ENCODE assay signal across 13 cellular contexts in genomic region chr6:49978332-49979226, GRCh38. TPM values are rescaled to one million over a fixed set of nuclear protein-coding genes. Genes with fewer than 3 reads are reported as not detected.
A peak's percentile ranks its signal among the peaks of the same experiment; 100 is the strongest.
DNase-seq lines count a peak whose midpoint lies in the region; ATAC-seq and TF ChIP-seq lines count a peak whose summit lies in the region.
"Had no signal": no experiment of that assay in that cellular context is flagged by ENCODE, and none has a peak within 500 bp of the region (broad histone marks: within the 10 kb centered on the region; RNA-seq: fewer than 3 reads in every experiment).

No MANE protein-coding gene starts in this region.

- H3K9me1 ChIP-seq in IMR-90 (ENCODE audit: insufficient read depth, low read length): no peaks in the 10 kb centered on the region

- H2BK20ac ChIP-seq in IMR-90 (ENCODE audit: low read depth, low read length): no peak overlapping the region

- in situ Hi-C loops in IMR-90 (cut with MboI; ENCODE audit: low sequenced_read_pairs): no loop called here

- H2AK9ac ChIP-seq in IMR-90 (replicated peaks; ENCODE audit: low read depth, low read length, poor library complexity): no peak overlapping the region

- H3K4me3 ChIP-seq in IMR-90 (ENCODE audit: insufficient read depth, low read depth, low read length): peak overlapping the region; percentile 47; the same call in 1 of the 2 replicates
- H3K4me3 ChIP-seq in lung: no peak overlapping the region
- no peak overlapping the region for H3K4me3 ChIP-seq in A673 (ENCODE audit: low read depth, low read length, poor library complexity, severe bottlenecking)

- H3K4ac ChIP-seq in IMR-90 (ENCODE audit: low read depth, low read length): no peak overlapping the region

- peak overlapping the region; percentile 86 for H3K4me2 ChIP-seq in IMR-90 (ENCODE audit: low read depth, low read length)

- no peak for TF ChIP-seq RAD21 in IMR-90 (IDR thresholded peaks at IDR 0.05; ENCODE audit: low read length)

- H3K56ac ChIP-seq in IMR-90 (ENCODE audit: extremely low read depth, insufficient read depth, low read length): no peak overlapping the region

- no peak for TF ChIP-seq POLR2A in IMR-90 (IDR thresholded peaks at IDR 0.05; ENCODE audit: low read depth, low read length)

- H2AK5ac ChIP-seq in IMR-90 (ENCODE audit: low read depth, low read length): no peak overlapping the region

- no peaks in the 10 kb centered on the region for H3K4me1 ChIP-seq in IMR-90 (ENCODE audit: control insufficient read depth, insufficient read depth, low read length)
- no peaks in the 10 kb centered on the region for H3K4me1 ChIP-seq in lung (ENCODE audit: control insufficient read depth in 2 of 2, insufficient read depth in 2 of 2, low read length in 2 of 2)
- H3K4me1 ChIP-seq in A673 (ENCODE audit: insufficient read depth, low read length, poor library complexity, severe bottlenecking): no peaks in the 10 kb centered on the region
- H3K4me1 ChIP-seq: parathyroid adenoma had no signal

- dilution Hi-C loops in IMR-90 (cut with HindIII; ENCODE audit: low sequenced_read_pairs, unreplicated experiment): no loop called here

- no peak overlapping the region for H2BK5ac ChIP-seq in IMR-90 (ENCODE audit: low read depth, low read length, poor library complexity, severe bottlenecking)

- no peaks in the 10 kb centered on the region for H3K79me1 ChIP-seq in IMR-90 (ENCODE audit: low read depth in 1 of 2, low read length in 2 of 2)

- CTCF ChIA-PET in IMR-90 (lab: Yijun Ruan, JAX): no interaction called here
- CTCF ChIA-PET in A673 (lab: Charles Lee): no interaction called here

- H3K27me3 ChIP-seq in IMR-90 (ENCODE audit: control insufficient read depth, insufficient read depth, low read length) (no peaks in the 10 kb centered on the region), lung (ENCODE audit: control insufficient read depth, insufficient read depth) (no peaks in the 10 kb centered on the region), A673 (replicated peaks; ENCODE audit: insufficient read depth, low read depth, low read length, poor library complexity) (peaks cover 2% of the 10 kb centered on the region)

- H2BK15ac ChIP-seq in IMR-90 (ENCODE audit: low read depth, low read length): no peak overlapping the region

- H2AFZ ChIP-seq in IMR-90 (replicated peaks; ENCODE audit: low read length, poor library complexity): no peak overlapping the region
- H2AFZ ChIP-seq: parathyroid adenoma had no signal

- no peak overlapping the region for H4K91ac ChIP-seq in IMR-90 (ENCODE audit: insufficient read depth, low read depth, low read length)

- TF ChIP-seq CTCF in IMR-90 (conservative IDR thresholded peaks at IDR 0.05; ENCODE audit: low read depth, low read length) (no peak), lung (IDR thresholded peaks at IDR 0.05; ENCODE audit: control extremely low read depth, extremely low read depth) (no peak), A673 (conservative IDR thresholded peaks at IDR 0.05; ENCODE audit: low read depth, low read length) (no peak)

- H3K9me3 ChIP-seq in IMR-90 (ENCODE audit: control insufficient read depth, insufficient read depth, low read length) (no peaks in the 10 kb centered on the region), lung (ENCODE audit: control insufficient read depth in 2 of 2, insufficient read depth in 1 of 2, low read length in 1 of 2) (no peaks in the 10 kb centered on the region), A673 (ENCODE audit: low read depth, low read length, poor library complexity, severe bottlenecking) (no peaks in the 10 kb centered on the region)

- intact Hi-C loops in IMR-90 (cut with micrococcal nuclease) (no loop called here), A673 (cut with micrococcal nuclease; ENCODE audit: unreplicated experiment) (no loop called here)

- H3K27ac ChIP-seq in IMR-90 (ENCODE audit: insufficient read depth, low read length) (no peak overlapping the region), lung (ENCODE audit: low read depth in 1 of 2, low read length in 1 of 2) (no peak overlapping the region), A673 (ENCODE audit: low read depth, low read length, poor library complexity, severe bottlenecking) (no peak overlapping the region)
- H3K27ac ChIP-seq: parathyroid adenoma had no signal

- no peak overlapping the region for H4K8ac ChIP-seq in IMR-90 (ENCODE audit: low read depth in 2 of 2, low read length in 2 of 2)

- DNase-seq in NCI-H510A treated with DMSO at 0.1 percent for 48 hours (lab: John Stamatoyannopoulos, UW) (peak; percentile 37), NCI-H510A (lab: John Stamatoyannopoulos, UW) (no peak), IMR-90 (no peak), lung (ENCODE audit: low spot score) (no peak), A673 (ENCODE audit: low spot score) (no peak), NK-92 (lab: John Stamatoyannopoulos, UW; ENCODE audit: unreplicated experiment) (no peak)
- DNase-seq in stimulated activated naive CD8-positive, alpha-beta T cell treated with anti-CD3 and anti-CD28 coated beads, Interleukin-15, Interleukin-2, amounts not matched to agents 100 U/mL and 50 U/mL, for 24 hours: no peak
- DNase-seq: head of caudate nucleus, NCI-H1092 had no signal

- POLR2A ChIA-PET in IMR-90 (lab: Charles Lee; ENCODE audit: unreplicated experiment) (no interaction called here), A673 (lab: Charles Lee; ENCODE audit: low non-redundant PET) (no interaction called here)

- no peak overlapping the region for H3K23ac ChIP-seq in IMR-90 (ENCODE audit: low read depth, low read length)

- H2BK120ac ChIP-seq in IMR-90 (ENCODE audit: low read depth, low read length): no peak overlapping the region

- H3K18ac ChIP-seq in IMR-90 (ENCODE audit: low read depth, low read length): no peak overlapping the region

- ATAC-seq in GM21619 (IDR thresholded peaks at IDR 0.05; ENCODE audit: unreplicated experiment) (peak; percentile 49), IMR-90 (ENCODE audit: low read depth) (no peak), lung (ENCODE audit: insufficient read depth, low FRiP score) (peak; percentile 13)
- no peak for ATAC-seq in stimulated activated naive CD8-positive, alpha-beta T cell treated with anti-CD3 and anti-CD28 coated beads, Interleukin-15, Interleukin-2, amounts not matched to agents 100 U/mL and 50 U/mL, for 24 hours

- no CpG with 5 or more reads among the region's 3 CpGs for WGBS in IMR-90 (ENCODE audit: extremely low coverage in 2 of 2, insufficient read length in 1 of 2), 2 experiments
- WGBS in lung, 2 donors: 38 to 41% methylated on average over 3 of the region's 3 CpGs

- no peak overlapping the region for H3K9ac ChIP-seq in IMR-90 (ENCODE audit: low read depth, low read length)
- H3K9ac ChIP-seq: parathyroid adenoma had no signal

- no peak overlapping the region for H3K14ac ChIP-seq in IMR-90 (replicated peaks; ENCODE audit: low read depth, low read length)

- no peaks in the 10 kb centered on the region for H4K20me1 ChIP-seq in IMR-90 (ENCODE audit: insufficient read depth, low read length)

- BruUV-seq in IMR-90 (replicated peaks; lab: Mats Ljungman, UMichigan): no TSS peak
- BruUV-seq in A673 (replicated peaks; lab: Mats Ljungman, UMichigan): no TSS peak

- H3K36me3 ChIP-seq in IMR-90 (ENCODE audit: control insufficient read depth, insufficient read depth, low read length) (no peaks in the 10 kb centered on the region), lung (ENCODE audit: control insufficient read depth in 2 of 2, insufficient read depth in 2 of 2, low read length in 2 of 2) (no peaks in the 10 kb centered on the region), A673 (ENCODE audit: insufficient read depth, low read length, poor library complexity, severe bottlenecking) (no peaks in the 10 kb centered on the region)

- no peak overlapping the region for H4K5ac ChIP-seq in IMR-90 (ENCODE audit: low read depth, low read length)

TF ChIP-seq in IMR-90, 13 proteins besides CTCF, POLR2A, EP300 and RAD21 (continues in another document):
- no peak for TF ChIP-seq MAFK (IDR thresholded peaks at IDR 0.05; ENCODE audit: low read depth, low read length)
- TF ChIP-seq ELK1 (IDR thresholded peaks at IDR 0.05; ENCODE audit: borderline replicate concordance, low read depth, low read length): no peak
- TF ChIP-seq, protein P1, sequence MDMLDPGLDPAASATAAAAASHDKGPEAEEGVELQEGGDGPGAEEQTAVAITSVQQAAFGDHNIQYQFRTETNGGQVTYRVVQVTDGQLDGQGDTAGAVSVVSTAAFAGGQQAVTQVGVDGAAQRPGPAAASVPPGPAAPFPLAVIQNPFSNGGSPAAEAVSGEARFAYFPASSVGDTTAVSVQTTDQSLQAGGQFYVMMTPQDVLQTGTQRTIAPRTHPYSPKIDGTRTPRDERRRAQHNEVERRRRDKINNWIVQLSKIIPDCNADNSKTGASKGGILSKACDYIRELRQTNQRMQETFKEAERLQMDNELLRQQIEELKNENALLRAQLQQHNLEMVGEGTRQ (IDR thresholded peaks at IDR 0.05; ENCODE audit: low read depth, low read length): no peak
- no peak for TF ChIP-seq CEBPB (IDR thresholded peaks at IDR 0.05; ENCODE audit: low read depth, low read length)
- TF ChIP-seq BHLHE40 (IDR thresholded peaks at IDR 0.05; ENCODE audit: low read depth, low read length): no peak
- no peak for TF ChIP-seq NFE2L2 (IDR thresholded peaks at IDR 0.05; ENCODE audit: low read depth, low read length)

RNA-seq across cellular contexts. Expression of gene DEFB113, which starts 9.2 kb away (rescaled TPM):
- total RNA-seq in IMR-90 (2012; rRNA removed) (not detected in 2 replicates), lung (not detected), A673 (2021) (not detected in 2 replicates)
- polyA plus RNA-seq in IMR-90 (2012; rRNA removed) (not detected in 2 replicates), lung (not detected)
- polyA plus RNA-seq in IMR-90 (2012; cell fraction: cytosol; rRNA removed): not detected in 2 replicates
- polyA plus RNA-seq in IMR-90 (2012; cell fraction: nucleus; rRNA removed; ENCODE audit: low replicate concordance): not detected in 2 replicates
- total RNA-seq: astrocyte; T-helper 2 cell treated with Interferon-gamma antibody and Interleukin-4, amounts not matched to agents 100 ng/mL and 5 ng/mL, for 36 hours had no signal

RNA-seq across cellular contexts. Expression of gene DEFB114, which starts 14.6 kb away (rescaled TPM):
- total RNA-seq in IMR-90 (2012; rRNA removed) (not detected in 2 replicates), lung (not detected), A673 (2021) (not detected in 2 replicates)
- polyA plus RNA-seq in IMR-90 (2012; rRNA removed) (not detected in 2 replicates), lung (not detected)
- polyA plus RNA-seq in IMR-90 (2012; cell fraction: cytosol; rRNA removed): not detected in 2 replicates
- polyA plus RNA-seq in IMR-90 (2012; cell fraction: nucleus; rRNA removed; ENCODE audit: low replicate concordance): not detected in 2 replicates
- total RNA-seq: astrocyte; T-helper 2 cell treated with Interferon-gamma antibody and Interleukin-4, amounts not matched to agents 100 ng/mL and 5 ng/mL, for 36 hours had no signal

RNA-seq across cellular contexts. Expression of gene DEFB110, which starts 43.2 kb away (rescaled TPM):
- not detected in 2 replicates for total RNA-seq in IMR-90 (2012; rRNA removed)
- not detected in 2 replicates for polyA plus RNA-seq in IMR-90 (2012; rRNA removed)
- not detected in 2 replicates for polyA plus RNA-seq in IMR-90 (2012; cell fraction: cytosol; rRNA removed)
- not detected in 2 replicates for polyA plus RNA-seq in IMR-90 (2012; cell fraction: nucleus; rRNA removed; ENCODE audit: low replicate concordance)
- total RNA-seq in lung: not detected
- polyA plus RNA-seq in lung: not detected
- total RNA-seq in A673 (2021): not detected in 2 replicates
- total RNA-seq: astrocyte; T-helper 2 cell treated with Interferon-gamma antibody and Interleukin-4, amounts not matched to agents 100 ng/mL and 5 ng/mL, for 36 hours had no signal

Comparison
In these comparisons a context has a peak if more than half of its experiments do, and no peak if none do; other contexts are left out.
1. ATAC-seq: peak in GM21619 (single experiment) and lung (single experiment); none in IMR-90 (single experiment) and stimulated activated naive CD8-positive, alpha-beta T cell treated with anti-CD3 and anti-CD28 coated beads, Interleukin-15, Interleukin-2, amounts not matched to agents 100 U/mL and 50 U/mL, for 24 hours (single experiment).